In genomic region chr20:21514553-21515251, GRCh38 we compare ENCODE assay signal across 1 cellular context.
TF ChIP-seq lines count a peak whose summit lies in the region.

No MANE protein-coding gene starts in this region.

TF ChIP-seq in GM23338, 12 proteins besides CTCF, POLR2A, EP300 and RAD21 (continued from another document):
- TF ChIP-seq NANOG (IDR thresholded peaks at IDR 0.05; ENCODE audit: borderline replicate concordance) (no peak), STAT1 (IDR thresholded peaks at IDR 0.05; ENCODE audit: unreplicated experiment) (no peak), ZNF114 (CRISPR knock-in tag; IDR thresholded peaks at IDR 0.05) (no peak), EZH2phosphoT487 (IDR thresholded peaks at IDR 0.05; ENCODE audit: unreplicated experiment) (no peak), JUNB (IDR thresholded peaks at IDR 0.05; ENCODE audit: unreplicated experiment) (no peak), ETS1 (IDR thresholded peaks at IDR 0.05) (no peak), POLR2AphosphoS5 (IDR thresholded peaks at IDR 0.05; ENCODE audit: low read depth) (no peak), ZNF331 (CRISPR knock-in tag; IDR thresholded peaks at IDR 0.05; ENCODE audit: low read depth) (no peak), REST (IDR thresholded peaks at IDR 0.05; ENCODE audit: unreplicated experiment) (no peak), CREB1 (CRISPR knock-in tag; IDR thresholded peaks at IDR 0.05; ENCODE audit: low read depth) (no peak), EZH2 (IDR thresholded peaks at IDR 0.05; ENCODE audit: low read depth, unreplicated experiment) (no peak)
